ENCODE assay signal across 10 cellular contexts in the genomic region with DNA sequence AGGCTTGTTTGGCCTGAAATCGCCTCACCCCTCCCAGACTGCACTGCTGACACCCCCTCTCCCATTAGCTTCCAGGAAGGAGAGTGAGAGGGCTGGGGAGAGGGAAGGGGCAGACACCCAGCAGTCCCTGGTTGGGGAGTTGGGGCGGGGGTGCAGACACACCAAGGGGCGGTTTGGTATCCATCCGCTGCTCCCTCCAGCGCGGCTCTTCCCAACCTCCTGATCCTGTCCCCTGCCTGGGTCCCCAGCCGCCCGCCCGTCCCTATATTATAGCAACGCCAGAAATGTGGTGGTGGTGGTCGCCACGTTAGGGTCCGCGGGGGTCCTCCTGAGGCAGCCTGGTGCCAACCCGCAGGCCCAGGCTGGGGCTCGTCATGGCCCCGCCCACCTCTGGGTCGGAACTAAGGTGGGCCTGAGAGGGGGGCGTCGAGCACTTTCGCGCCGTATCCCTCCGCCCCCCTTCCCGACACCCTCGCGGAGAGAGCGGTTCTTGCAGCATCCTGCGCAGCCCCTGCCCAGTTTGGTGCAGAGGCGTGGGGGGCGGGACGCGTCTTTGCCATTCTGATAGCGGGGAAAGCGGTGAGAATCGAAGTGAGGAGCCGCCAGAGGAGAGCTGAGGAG. TPM values are rescaled to one million over a fixed set of nuclear protein-coding genes. Genes with fewer than 3 reads are reported as not detected.
DNase-seq lines count a peak whose midpoint lies in the region; ATAC-seq and TF ChIP-seq lines count a peak whose summit lies in the region.
"Had no signal": no experiment of that assay in that cellular context is flagged by ENCODE, and none has a peak within 500 bp of the region (broad histone marks: within the 10 kb centered on the region; RNA-seq: fewer than 3 reads in every experiment).

No MANE protein-coding gene starts in this region.

- H3K9me3 Mint-ChIP-seq in brain (peaks cover 0 to 6% (median 0%) of the 10 kb centered on the region in 5 experiments), memory B cell (no peaks in the 10 kb centered on the region)

- H3K4me3 Mint-ChIP-seq in brain (peak overlapping the region; percentile 89 to 96 (median 95)), memory B cell (peak overlapping the region; percentile 87)
- H3K4me3 Mint-ChIP-seq: neural crest cell had no signal

- H3K4me1 ChIP-seq in upper lobe of right lung: no peaks in the 10 kb centered on the region

- ATAC-seq in memory B cell (ENCODE audit: low read depth) (peak; percentile 12), upper lobe of right lung (no peak)

- H3K27ac Mint-ChIP-seq in brain (peak overlapping the region in 4 of 5 experiments; percentile 91 to 96 (median 94)), memory B cell (no peak overlapping the region)

- no peaks in the 10 kb centered on the region for H3K27me3 ChIP-seq in upper lobe of right lung

- H3K27me3 Mint-ChIP-seq in brain (no peaks in the 10 kb centered on the region), memory B cell (peaks cover 3% of the 10 kb centered on the region)

- peak; percentile 21 for DNase-seq in activated naive CD4-positive, alpha-beta T cell treated with Interleukin-2 at 50 U/mL for 16 hours
- no peak for DNase-seq in activated naive CD4-positive, alpha-beta T cell (lab: John Stamatoyannopoulos, UW)
- DNase-seq in memory B cell (ENCODE audit: low spot score in 2 of 2) (no peak), upper lobe of right lung (no peak), D341Med (ENCODE audit: low spot score) (no peak), UCSD-AML1 (lab: John Stamatoyannopoulos, UW; ENCODE audit: unreplicated experiment) (no peak), NCI-H1436 treated with DMSO at 0.1 percent for 48 hours (lab: John Stamatoyannopoulos, UW) (no peak)
- DNase-seq: SHP77 treated with DMSO at 0.1 percent for 48 hours had no signal

- no peaks in the 10 kb centered on the region for H3K36me3 ChIP-seq in upper lobe of right lung

- H3K36me3 Mint-ChIP-seq in brain: no peaks in the 10 kb centered on the region
- H3K36me3 Mint-ChIP-seq in memory B cell: no peaks in the 10 kb centered on the region

- H3K9me3 ChIP-seq in upper lobe of right lung: no peaks in the 10 kb centered on the region

- intact Hi-C loops in upper lobe of right lung (cut with DNase I): no loop called here

- TF ChIP-seq CTCF in brain (conservative IDR thresholded peaks at IDR 0.05) (no peak), upper lobe of right lung (IDR thresholded peaks at IDR 0.05) (no peak)

- peak overlapping the region; percentile 52 for H3K4me3 ChIP-seq in upper lobe of right lung

- H3K4me1 Mint-ChIP-seq in brain (peaks cover 16% of the 10 kb centered on the region), memory B cell (peaks cover 2% of the 10 kb centered on the region)
- H3K4me1 Mint-ChIP-seq: neural crest cell had no signal

- no peak overlapping the region for H3K27ac ChIP-seq in upper lobe of right lung

RNA-seq across cellular contexts. Expression of a gene that starts 25.1 kb away (rescaled TPM):
- 5.3 TPM for polyA plus RNA-seq in brain (ENCODE audit: insufficient read depth, low read depth, low replicate concordance)
- 4.3 TPM for total RNA-seq in upper lobe of right lung

RNA-seq across cellular contexts. Expression of a gene that starts 33.4 kb away (rescaled TPM):
- polyA plus RNA-seq in brain (ENCODE audit: insufficient read depth, low read depth, low replicate concordance): 30.9 TPM
- total RNA-seq in upper lobe of right lung: 8.0 TPM
